Comparison of ENCODE assay signal across 2 cellular contexts in the genomic region with DNA sequence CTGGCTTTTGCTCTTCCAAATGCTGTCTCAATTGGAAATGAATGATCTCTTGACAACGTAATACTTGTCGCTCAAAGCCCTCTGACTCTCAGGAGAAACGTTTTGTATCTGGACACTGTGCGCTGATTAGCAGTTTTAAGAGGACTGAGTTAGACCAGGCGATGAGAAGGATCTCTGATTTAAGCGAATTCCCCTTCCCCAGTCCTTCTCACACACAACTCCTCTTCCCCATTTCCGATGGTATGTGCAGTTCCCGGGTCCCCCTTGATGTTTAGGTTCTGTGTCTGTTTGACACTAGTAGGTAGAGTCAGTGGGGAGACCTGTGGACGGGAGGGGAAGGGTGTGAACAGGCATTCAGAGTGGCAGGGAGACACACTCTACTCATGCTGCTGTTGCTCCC.
TF ChIP-seq lines count a peak whose summit lies in the region.

No MANE protein-coding gene starts in this region.

TF ChIP-seq in IMR-90, 13 proteins besides CTCF, POLR2A, EP300 and RAD21 (continued from another document):
- TF ChIP-seq FOS (IDR thresholded peaks at IDR 0.05; ENCODE audit: low read depth, low read length) (no peak), NFE2L2 (IDR thresholded peaks at IDR 0.05; ENCODE audit: low read depth, low read length) (no peak), BHLHE40 (IDR thresholded peaks at IDR 0.05; ENCODE audit: low read depth, low read length) (no peak), MAZ (IDR thresholded peaks at IDR 0.05; ENCODE audit: borderline replicate concordance, low read depth, low read length) (no peak)

TF ChIP-seq in neural cell, 6 proteins besides CTCF, POLR2A, EP300 and RAD21 (continued from another document):
- TF ChIP-seq SMC3 (conservative IDR thresholded peaks at IDR 0.05; ENCODE audit: poor library complexity) (no peak), EZH2 (IDR thresholded peaks at IDR 0.05; ENCODE audit: borderline replicate concordance, insufficient read depth, low read length, poor library complexity, severe bottlenecking) (no peak)
- TF ChIP-seq, protein P1, sequence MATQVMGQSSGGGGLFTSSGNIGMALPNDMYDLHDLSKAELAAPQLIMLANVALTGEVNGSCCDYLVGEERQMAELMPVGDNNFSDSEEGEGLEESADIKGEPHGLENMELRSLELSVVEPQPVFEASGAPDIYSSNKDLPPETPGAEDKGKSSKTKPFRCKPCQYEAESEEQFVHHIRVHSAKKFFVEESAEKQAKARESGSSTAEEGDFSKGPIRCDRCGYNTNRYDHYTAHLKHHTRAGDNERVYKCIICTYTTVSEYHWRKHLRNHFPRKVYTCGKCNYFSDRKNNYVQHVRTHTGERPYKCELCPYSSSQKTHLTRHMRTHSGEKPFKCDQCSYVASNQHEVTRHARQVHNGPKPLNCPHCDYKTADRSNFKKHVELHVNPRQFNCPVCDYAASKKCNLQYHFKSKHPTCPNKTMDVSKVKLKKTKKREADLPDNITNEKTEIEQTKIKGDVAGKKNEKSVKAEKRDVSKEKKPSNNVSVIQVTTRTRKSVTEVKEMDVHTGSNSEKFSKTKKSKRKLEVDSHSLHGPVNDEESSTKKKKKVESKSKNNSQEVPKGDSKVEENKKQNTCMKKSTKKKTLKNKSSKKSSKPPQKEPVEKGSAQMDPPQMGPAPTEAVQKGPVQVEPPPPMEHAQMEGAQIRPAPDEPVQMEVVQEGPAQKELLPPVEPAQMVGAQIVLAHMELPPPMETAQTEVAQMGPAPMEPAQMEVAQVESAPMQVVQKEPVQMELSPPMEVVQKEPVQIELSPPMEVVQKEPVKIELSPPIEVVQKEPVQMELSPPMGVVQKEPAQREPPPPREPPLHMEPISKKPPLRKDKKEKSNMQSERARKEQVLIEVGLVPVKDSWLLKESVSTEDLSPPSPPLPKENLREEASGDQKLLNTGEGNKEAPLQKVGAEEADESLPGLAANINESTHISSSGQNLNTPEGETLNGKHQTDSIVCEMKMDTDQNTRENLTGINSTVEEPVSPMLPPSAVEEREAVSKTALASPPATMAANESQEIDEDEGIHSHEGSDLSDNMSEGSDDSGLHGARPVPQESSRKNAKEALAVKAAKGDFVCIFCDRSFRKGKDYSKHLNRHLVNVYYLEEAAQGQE (IDR thresholded peaks at IDR 0.05; ENCODE audit: borderline replicate concordance) = no peak
